11 cellular contexts compared by ENCODE assay signal in the genomic region with DNA sequence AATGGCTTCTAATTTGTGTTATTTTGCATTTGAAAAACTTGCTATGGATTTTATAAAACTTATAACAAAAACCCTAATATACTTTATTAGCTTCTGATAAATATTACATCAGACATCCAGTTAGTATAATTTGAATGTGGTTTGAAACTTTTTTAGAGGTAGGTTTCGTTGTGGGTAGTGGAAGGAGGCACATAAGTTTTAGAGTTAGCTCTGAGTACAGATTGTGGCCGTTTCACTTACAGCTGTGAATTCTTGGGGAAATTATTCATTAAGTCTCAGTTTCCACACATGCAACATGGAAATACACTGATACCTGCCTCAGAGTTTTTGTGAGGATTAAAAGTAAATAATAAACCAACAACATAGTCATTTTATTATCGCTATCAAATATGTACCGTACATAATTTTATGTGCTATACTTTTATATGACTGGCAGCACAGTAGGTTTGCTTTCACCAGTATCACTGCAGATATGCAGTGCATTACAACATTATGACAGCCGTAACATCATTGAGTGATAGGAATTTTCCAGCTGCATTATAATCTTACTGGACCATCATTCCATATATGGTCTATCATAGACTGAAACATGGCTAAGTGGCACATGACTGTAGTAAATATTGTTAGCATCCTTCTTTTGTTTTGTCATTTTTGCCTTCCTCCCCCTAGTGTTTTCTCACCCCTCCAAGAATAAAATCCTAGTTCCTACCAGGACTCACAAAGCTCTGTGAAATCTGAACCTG.
A peak's percentile ranks its signal among the peaks of the same experiment; 100 is the strongest.
DNase-seq lines count a peak whose midpoint lies in the region; ATAC-seq and TF ChIP-seq lines count a peak whose summit lies in the region.
"Had no signal": no experiment of that assay in that cellular context is flagged by ENCODE, and none has a peak within 500 bp of the region (broad histone marks: within the 10 kb centered on the region; RNA-seq: fewer than 3 reads in every experiment).

No MANE protein-coding gene starts in this region.

- H3F3A ChIP-seq in DOHH2 (ENCODE audit: control insufficient read depth, insufficient read depth): peaks cover 6% of the 10 kb centered on the region; the same call in 1 of the 2 replicates

- peak overlapping the region; percentile 65 for H3K4me2 ChIP-seq in DOHH2 (ENCODE audit: low read length)
- H3K4me2 ChIP-seq: smooth muscle cell had no signal

- H3K4me1 Mint-ChIP-seq in activated T-helper 17 cell treated with anti-CD3 and anti-CD28 coated beads, Interleukin-2, amount 50 U/mL, for 72 hours: peaks cover 34% of the 10 kb centered on the region
- H3K4me1 Mint-ChIP-seq in mesothelial cell of epicardium: peaks cover 21% of the 10 kb centered on the region

- DNase-seq in ascending aorta (ENCODE audit: low spot score in 2 of 2) (no peak), HK-2 (ENCODE audit: unreplicated experiment) (no peak), tibial nerve (ENCODE audit: low spot score in 2 of 2) (no peak), mesothelial cell of epicardium (ENCODE audit: low spot score in 2 of 2, unreplicated experiment in 2 of 2) (no peak)
- DNase-seq: body of pancreas; CD4-positive, alpha-beta T cell had no signal

- TF ChIP-seq CTCF in DOHH2 (IDR thresholded peaks at IDR 0.05; ENCODE audit: low read depth, low read length, poor library complexity, severe bottlenecking): no peak
- TF ChIP-seq CTCF in ascending aorta (IDR thresholded peaks at IDR 0.05): no peak
- TF ChIP-seq CTCF in tibial nerve (IDR thresholded peaks at IDR 0.05): no peak
- TF ChIP-seq CTCF in mesothelial cell of epicardium (IDR thresholded peaks at IDR 0.05; ENCODE audit: unreplicated experiment): no peak

- H3K4me1 ChIP-seq in DOHH2 (ENCODE audit: control insufficient read depth, low read length) (peaks cover 32% of the 10 kb centered on the region), ascending aorta (peaks cover 0 to 6% of the 10 kb centered on the region in 2 donors), tibial nerve (peaks cover 0 to 17% (median 0%) of the 10 kb centered on the region in 4 donors)

- H3K36me3 Mint-ChIP-seq in activated T-helper 17 cell treated with anti-CD3 and anti-CD28 coated beads, Interleukin-2, amount 50 U/mL, for 72 hours (ENCODE audit: low read depth): peaks cover 41% of the 10 kb centered on the region
- peaks cover 10% of the 10 kb centered on the region for H3K36me3 Mint-ChIP-seq in mesothelial cell of epicardium

- H3K9me2 ChIP-seq in DOHH2 (replicated peaks; ENCODE audit: control insufficient read depth, low read length): no peaks in the 10 kb centered on the region

- H4K20me1 ChIP-seq in DOHH2 (ENCODE audit: control insufficient read depth, insufficient read depth, low read depth, low read length): no peaks in the 10 kb centered on the region; the same call in 1 of the 2 replicates

- no peak for TF ChIP-seq EP300 in tibial nerve (IDR thresholded peaks at IDR 0.05)

- H3K27ac Mint-ChIP-seq in activated T-helper 17 cell treated with anti-CD3 and anti-CD28 coated beads, Interleukin-2, amount 50 U/mL, for 72 hours: peak overlapping the region; percentile 1
- H3K27ac Mint-ChIP-seq in mesothelial cell of epicardium: no peak overlapping the region
- H3K27ac Mint-ChIP-seq: CD4-positive, alpha-beta T cell had no signal

- H3K9me3 ChIP-seq in DOHH2 (ENCODE audit: control insufficient read depth, insufficient read depth, low read length) (no peaks in the 10 kb centered on the region), ascending aorta (no peaks in the 10 kb centered on the region), tibial nerve (no peaks in the 10 kb centered on the region)
- H3K9me3 ChIP-seq: body of pancreas had no signal

- no peaks in the 10 kb centered on the region for H3K9me3 Mint-ChIP-seq in activated T-helper 17 cell treated with anti-CD3 and anti-CD28 coated beads, Interleukin-2, amount 50 U/mL, for 72 hours
- no peaks in the 10 kb centered on the region for H3K9me3 Mint-ChIP-seq in mesothelial cell of epicardium
- H3K9me3 Mint-ChIP-seq: CD4-positive, alpha-beta T cell had no signal

- peaks cover 11% of the 10 kb centered on the region; the same call in 1 of the 2 replicates for H3K79me2 ChIP-seq in DOHH2 (ENCODE audit: control insufficient read depth, low read length)

- intact Hi-C loops in ascending aorta (cut with DNase I): no loop called here

- peak; percentile 80 for ATAC-seq in GM19351 (IDR thresholded peaks at IDR 0.05; ENCODE audit: unreplicated experiment)
- ATAC-seq in HG03066 (IDR thresholded peaks at IDR 0.05; ENCODE audit: low read depth, unreplicated experiment): peak; percentile 74
- ATAC-seq in activated T-helper 17 cell treated with anti-CD3 and anti-CD28 coated beads, Interleukin-2, amount 50 U/mL, for 72 hours (replicated peaks): peak; percentile 74
- ATAC-seq: body of pancreas had no signal

- H3K27ac ChIP-seq in DOHH2 (ENCODE audit: low read depth, low read length): peak overlapping the region; percentile 46
- no peak overlapping the region for H3K27ac ChIP-seq in ascending aorta
- H3K27ac ChIP-seq in tibial nerve: no peak overlapping the region
- H3K27ac ChIP-seq: body of pancreas had no signal

- peak overlapping the region; percentile 4 for H3K4me3 Mint-ChIP-seq in activated T-helper 17 cell treated with anti-CD3 and anti-CD28 coated beads, Interleukin-2, amount 50 U/mL, for 72 hours
- H3K4me3 Mint-ChIP-seq in mesothelial cell of epicardium: no peak overlapping the region
- H3K4me3 Mint-ChIP-seq: CD4-positive, alpha-beta T cell had no signal

- H3K36me3 ChIP-seq in DOHH2 (ENCODE audit: control insufficient read depth, low read length): peaks cover 19% of the 10 kb centered on the region
- H3K36me3 ChIP-seq in ascending aorta: no peaks in the 10 kb centered on the region
- peaks cover 0 to 5% (median 0%) of the 10 kb centered on the region in 3 donors for H3K36me3 ChIP-seq in tibial nerve

- H3K27me3 Mint-ChIP-seq in activated T-helper 17 cell treated with anti-CD3 and anti-CD28 coated beads, Interleukin-2, amount 50 U/mL, for 72 hours: no peaks in the 10 kb centered on the region
- H3K27me3 Mint-ChIP-seq in mesothelial cell of epicardium (ENCODE audit: low read depth): no peaks in the 10 kb centered on the region
- H3K27me3 Mint-ChIP-seq: CD4-positive, alpha-beta T cell had no signal

- H3K27me3 ChIP-seq in DOHH2 (ENCODE audit: control insufficient read depth, low read length) (no peaks in the 10 kb centered on the region), ascending aorta (no peaks in the 10 kb centered on the region), tibial nerve (no peaks in the 10 kb centered on the region)
- H3K27me3 ChIP-seq: body of pancreas had no signal

- no peak for TF ChIP-seq POLR2A in tibial nerve (IDR thresholded peaks at IDR 0.05)

- WGBS in tibial nerve, 2 donors: 85 to 87% methylated on average over 5 of the region's 5 CpGs

- peak overlapping the region; percentile 45; the same call in 1 of the 2 replicates for H3K4me3 ChIP-seq in DOHH2 (ENCODE audit: low read length)
- no peak overlapping the region for H3K4me3 ChIP-seq in ascending aorta
- H3K4me3 ChIP-seq in tibial nerve: no peak overlapping the region
- H3K4me3 ChIP-seq: body of pancreas, smooth muscle cell had no signal
